ENCODE assay signal across 16 cellular contexts in genomic region chr19:3411636-3412035, GRCh38. TPM values are rescaled to one million over a fixed set of nuclear protein-coding genes. Genes with fewer than 3 reads are reported as not detected.
A peak's percentile ranks its signal among the peaks of the same experiment; 100 is the strongest.
DNase-seq lines count a peak whose midpoint lies in the region; FAIRE-seq and TF ChIP-seq lines count a peak whose summit lies in the region.
"Had no signal": no experiment of that assay in that cellular context is flagged by ENCODE, and none has a peak within 500 bp of the region (broad histone marks: within the 10 kb centered on the region; RNA-seq: fewer than 3 reads in every experiment).

No MANE protein-coding gene starts in this region.

- H3K4me3 ChIP-seq in stomach: no peak overlapping the region
- H3K4me3 ChIP-seq: HAP-1 had no signal

- no peaks in the 10 kb centered on the region for H3K9me3 ChIP-seq in stomach
- H3K9me3 ChIP-seq: HAP-1 had no signal

- in situ Hi-C loops in G401 (cut with HindIII; ENCODE audit: low sequenced_read_pairs): no loop called here

- DNase-seq in G401 (ENCODE audit: low spot score) (peak; percentile 69), cerebellar cortex (ENCODE audit: low spot score) (peak; percentile 62), mucosa of gallbladder (ENCODE audit: low spot score) (peak; percentile 59), stomach (peak; percentile 46), RCC 7860 (ENCODE audit: low spot score) (no peak), GM19240 (ENCODE audit: insufficient read length, low spot score) (no peak)
- no peak for DNase-seq in effector CD4-positive, alpha-beta T cell
- DNase-seq: ACHN; CD8-positive, alpha-beta memory T cell; Karpas-422; MM.1S; NCI-H1105 treated with DMSO at 0.1 percent for 48 hours; NCI-H187; PC-3; Right ventricle myocardium superior had no signal

- intact Hi-C loops in stomach (cut with DNase I; ENCODE audit: low total_unique reads): loop anchor here (10.0 kb wide), 1 partner anchor 47 kb away; the partner anchor contains the start of gene NFIC

- H3K27me3 ChIP-seq in stomach: no peaks in the 10 kb centered on the region

- TF ChIP-seq POLR2A in stomach (IDR thresholded peaks at IDR 0.05): no peak

- WGBS in stomach, 5 donors: 46 to 68% (median 51%) methylated on average over 12 to 13 of the region's 13 CpGs

- peaks cover 0 to 46% (median 33%) of the 10 kb centered on the region in 4 donors for H3K36me3 ChIP-seq in stomach

- no peak for TF ChIP-seq CTCF in stomach (IDR thresholded peaks at IDR 0.05)

- peak overlapping the region; percentile 39 to 100 (median 64) for H3K27ac ChIP-seq in stomach

- H3K4me1 ChIP-seq in stomach: peaks cover 37 to 88% (median 57%) of the 10 kb centered on the region in 4 donors
- H3K4me1 ChIP-seq: HAP-1 had no signal

- no peak for FAIRE-seq in RCC 7860 (lab: Jason Lieb, UNC)

- peak; percentile 91 for TF ChIP-seq EP300 in stomach (IDR thresholded peaks at IDR 0.05)

RNA-seq across cellular contexts. Expression of gene NFIC, which starts 45.3 kb away (rescaled TPM):
- total RNA-seq in G401 (2014; rRNA removed; shearing (Covaris generic)): 3.2 and 8.9 TPM in 2 replicates
- 254 TPM for total RNA-seq in mucosa of gallbladder
- 100 to 1,000 TPM in 2 of 5 donors, 10 to 100 TPM in 3; 32.3 to 251 (median 94.2) TPM for total RNA-seq in stomach
- polyA plus RNA-seq in stomach: 10 to 100 TPM; 16.7 to 61.5 (median 34.2) TPM

Comparison
In these comparisons a context has a peak if more than half of its experiments do, and no peak if none do; other contexts are left out.
1. DNase-seq: peak in G401 (single experiment), cerebellar cortex (single experiment), mucosa of gallbladder (single experiment) and stomach (single experiment); none in effector CD4-positive, alpha-beta T cell (single experiment), RCC 7860 (single experiment) and GM19240 (single experiment).